ENCODE assay signal across 8 cellular contexts in the genomic region with DNA sequence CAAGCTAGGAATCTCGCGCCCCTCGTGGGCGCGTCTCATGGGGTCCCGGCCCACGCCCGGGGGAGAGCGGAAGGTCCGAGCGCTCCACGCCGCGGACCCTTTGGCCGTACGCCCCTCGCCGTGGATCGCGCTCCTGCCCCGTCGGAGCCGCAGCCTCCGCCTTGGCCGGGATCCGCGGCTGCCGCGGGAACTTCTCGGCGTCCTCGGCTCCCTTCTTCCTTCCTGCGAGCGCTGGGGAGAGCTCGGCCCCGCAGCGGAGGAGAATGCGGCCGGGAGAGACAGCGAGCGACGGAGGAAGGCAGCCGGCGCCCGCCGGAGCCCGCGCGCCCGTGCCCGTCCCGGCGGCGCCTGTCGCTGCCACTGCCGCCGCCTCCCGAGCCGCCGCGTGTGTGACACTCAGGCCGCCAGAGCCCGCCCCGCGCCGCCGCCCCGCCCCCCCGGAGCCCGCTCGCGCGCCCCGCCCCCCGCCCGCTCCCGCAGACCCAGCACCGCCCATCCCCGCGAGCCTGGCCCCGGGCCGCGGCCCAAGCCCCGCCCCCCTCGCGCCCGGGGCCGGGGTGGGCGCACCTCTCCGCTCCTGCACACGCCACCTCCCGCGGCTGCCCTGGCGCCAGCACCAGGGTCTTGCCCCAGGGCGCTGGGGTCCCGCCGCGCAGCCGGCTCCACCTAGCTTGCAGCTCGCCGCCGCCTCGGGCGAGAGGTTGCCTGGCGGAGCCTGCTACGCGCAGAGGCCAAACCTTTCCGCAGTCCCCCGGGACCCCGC. TPM values are rescaled to one million over a fixed set of nuclear protein-coding genes. Genes with fewer than 3 reads are reported as not detected.
DNase-seq lines count a peak whose midpoint lies in the region; ATAC-seq and TF ChIP-seq lines count a peak whose summit lies in the region.

A gene with protein sequence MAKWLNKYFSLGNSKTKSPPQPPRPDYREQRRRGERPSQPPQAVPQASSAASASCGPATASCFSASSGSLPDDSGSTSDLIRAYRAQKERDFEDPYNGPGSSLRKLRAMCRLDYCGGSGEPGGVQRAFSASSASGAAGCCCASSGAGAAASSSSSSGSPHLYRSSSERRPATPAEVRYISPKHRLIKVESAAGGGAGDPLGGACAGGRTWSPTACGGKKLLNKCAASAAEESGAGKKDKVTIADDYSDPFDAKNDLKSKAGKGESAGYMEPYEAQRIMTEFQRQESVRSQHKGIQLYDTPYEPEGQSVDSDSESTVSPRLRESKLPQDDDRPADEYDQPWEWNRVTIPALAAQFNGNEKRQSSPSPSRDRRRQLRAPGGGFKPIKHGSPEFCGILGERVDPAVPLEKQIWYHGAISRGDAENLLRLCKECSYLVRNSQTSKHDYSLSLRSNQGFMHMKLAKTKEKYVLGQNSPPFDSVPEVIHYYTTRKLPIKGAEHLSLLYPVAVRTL (minus strand): TSS at position 362 of the 763 bp plus-strand sequence. CDS start 582 bp downstream, outside the sequence.

- peak within 1 kb of the TSS; percentile 98 for H2AFZ ChIP-seq in KMS-11 (ENCODE audit: low read depth)
- H2AFZ ChIP-seq in trophoblast cell (ENCODE audit: insufficient read depth, low read length, poor library complexity): peak within 1 kb of the TSS; percentile 52

- H3K27me3 ChIP-seq in KMS-11 (ENCODE audit: insufficient read depth, low read depth) (no peaks in the 10 kb centered on the region), trophoblast cell (ENCODE audit: insufficient read depth, low read length) (no peaks in the 10 kb centered on the region), tibial nerve (no peaks in the 10 kb centered on the region)

- H2BK120ac ChIP-seq in trophoblast cell (ENCODE audit: insufficient read depth, low read length, poor library complexity): peak within 1 kb of the TSS; percentile 80

- H3K9me3 Mint-ChIP-seq in activated naive CD8-positive, alpha-beta T cell treated with anti-CD3 and anti-CD28 coated beads for 36 hours: no peaks in the 10 kb centered on the region

- no peak within 1 kb of the TSS for H3K27ac Mint-ChIP-seq in activated naive CD8-positive, alpha-beta T cell treated with anti-CD3 and anti-CD28 coated beads for 36 hours

- H4K91ac ChIP-seq in trophoblast cell (ENCODE audit: low read depth, low read length): peak within 1 kb of the TSS; percentile 93

- H3K23ac ChIP-seq in trophoblast cell (ENCODE audit: low read length): peak within 1 kb of the TSS; percentile 41

- peak; percentile 85 to 87 for TF ChIP-seq POLR2A in tibial nerve (IDR thresholded peaks at IDR 0.05)

- H4K12ac ChIP-seq in trophoblast cell (ENCODE audit: low read depth, low read length): peak within 1 kb of the TSS; percentile 0

- TF ChIP-seq CTCF in KMS-11 (conservative IDR thresholded peaks at IDR 0.05; ENCODE audit: low read depth, low read length): no peak
- TF ChIP-seq CTCF in tibial nerve (IDR thresholded peaks at IDR 0.05): peak in 4 of 5 experiments; percentile 12 to 84 (median 46)

- peak; percentile 47 for ATAC-seq in GM21717 (IDR thresholded peaks at IDR 0.05; ENCODE audit: unreplicated experiment)

- peak within 1 kb of the TSS; percentile 68 for H4K8ac ChIP-seq in trophoblast cell (ENCODE audit: low read depth, low read length)

- no CpG with 5 or more reads among the region's 110 CpGs for WGBS in trophoblast cell (ENCODE audit: extremely low coverage, insufficient coverage, insufficient read length)
- WGBS in tibial nerve, 2 donors: 0% methylated on average over 9 to 31 of the region's 110 CpGs

- H3K4ac ChIP-seq in trophoblast cell (ENCODE audit: low read depth, low read length): peak within 1 kb of the TSS; percentile 97

- peaks cover 22% of the 10 kb centered on the region for H3K4me1 Mint-ChIP-seq in activated naive CD8-positive, alpha-beta T cell treated with anti-CD3 and anti-CD28 coated beads for 36 hours

- H3K79me1 ChIP-seq in trophoblast cell (ENCODE audit: low read length): peaks cover 26% of the 10 kb centered on the region

- H3K79me2 ChIP-seq in KMS-11 (ENCODE audit: insufficient read depth, low read depth) (no peaks in the 10 kb centered on the region), trophoblast cell (ENCODE audit: control insufficient read depth, insufficient read depth, low read length, poor library complexity) (peaks cover 43% of the 10 kb centered on the region)

- H3K36me3 Mint-ChIP-seq in activated naive CD8-positive, alpha-beta T cell treated with anti-CD3 and anti-CD28 coated beads for 36 hours: no peaks in the 10 kb centered on the region

- peak within 1 kb of the TSS; percentile 66 for H2AK5ac ChIP-seq in trophoblast cell (ENCODE audit: low read length)

- H4K20me1 ChIP-seq in KMS-11 (ENCODE audit: insufficient read depth): no peaks in the 10 kb centered on the region

- H3K36me3 ChIP-seq in KMS-11 (ENCODE audit: insufficient read depth): no peaks in the 10 kb centered on the region
- peaks cover 4 to 9% of the 10 kb centered on the region in 2 experiments for H3K36me3 ChIP-seq in trophoblast cell (ENCODE audit: control insufficient read depth in 1 of 2, insufficient read depth in 2 of 2, low read length in 2 of 2)
- no peaks in the 10 kb centered on the region for H3K36me3 ChIP-seq in tibial nerve

- H2BK12ac ChIP-seq in trophoblast cell (ENCODE audit: low read length): peak within 1 kb of the TSS; percentile 78

- H3K18ac ChIP-seq in trophoblast cell (ENCODE audit: low read length): peak within 1 kb of the TSS; percentile 98

- H3K4me3 ChIP-seq in KMS-11 (IDR thresholded peaks at IDR 0.05; ENCODE audit: insufficient read depth, low read depth, low read length): no peak within 1 kb of the TSS
- peak within 1 kb of the TSS; percentile 94 for H3K4me3 ChIP-seq in trophoblast cell (ENCODE audit: low read depth, low read length)
- peak within 1 kb of the TSS; percentile 90 to 96 (median 94) for H3K4me3 ChIP-seq in tibial nerve

- H3K9ac ChIP-seq in KMS-11 (peak within 1 kb of the TSS; percentile 74), trophoblast cell (ENCODE audit: low read length) (peak within 1 kb of the TSS; percentile 87)

- peaks cover 12% of the 10 kb centered on the region for H3K27me3 Mint-ChIP-seq in activated naive CD8-positive, alpha-beta T cell treated with anti-CD3 and anti-CD28 coated beads for 36 hours

- H2BK5ac ChIP-seq in trophoblast cell (ENCODE audit: low read depth, low read length, poor library complexity): peak within 1 kb of the TSS; percentile 86

- intact Hi-C loops in cardiac septum (cut with DNase I): loop anchor here (5.0 to 10.0 kb wide), 2 partner anchors 52 to 264 kb away; a partner anchor contains a TSS

- peak in 1 of 2 donors; percentile 36 for TF ChIP-seq EP300 in tibial nerve (IDR thresholded peaks at IDR 0.05)

- H3K14ac ChIP-seq in trophoblast cell (ENCODE audit: low read length): peak within 1 kb of the TSS; percentile 98

- DNase-seq in DMS53 (lab: John Stamatoyannopoulos, UW) (peak; percentile 86), SKM-1 treated with dmso at 0.1 percent for 144 hours (lab: John Stamatoyannopoulos, UW; ENCODE audit: unreplicated experiment) (peak; percentile 49), cardiac septum (ENCODE audit: low spot score) (peak; percentile 95), trophoblast cell (peak; percentile 87 to 89), tibial nerve (ENCODE audit: low spot score in 2 of 2) (peak; percentile 56 to 66)
- DNase-seq in activated naive CD8-positive, alpha-beta T cell treated with anti-CD3 and anti-CD28 coated beads for 36 hours: peak; percentile 79

- peak within 1 kb of the TSS; percentile 63 for H3K27ac ChIP-seq in KMS-11
- peak within 1 kb of the TSS; percentile 95 for H3K27ac ChIP-seq in trophoblast cell (ENCODE audit: low read depth, low read length)
- peak within 1 kb of the TSS; percentile 74 to 94 (median 90) for H3K27ac ChIP-seq in tibial nerve

- H3K9me3 ChIP-seq in trophoblast cell (ENCODE audit: insufficient read depth, low read depth, low read length): peaks cover 3% of the 10 kb centered on the region
- H3K9me3 ChIP-seq in tibial nerve: no peaks in the 10 kb centered on the region

- H3K4me1 ChIP-seq in KMS-11 (ENCODE audit: low read depth, poor library complexity, severe bottlenecking): peaks cover 46% of the 10 kb centered on the region
- H3K4me1 ChIP-seq in trophoblast cell (ENCODE audit: control insufficient read depth in 1 of 2, insufficient read depth in 2 of 2, low read length in 2 of 2): peaks cover 21 to 34% of the 10 kb centered on the region in 2 experiments
- H3K4me1 ChIP-seq in tibial nerve: peaks cover 0 to 54% (median 20%) of the 10 kb centered on the region in 4 donors

- peak within 1 kb of the TSS; percentile 70 for H3K4me3 Mint-ChIP-seq in activated naive CD8-positive, alpha-beta T cell treated with anti-CD3 and anti-CD28 coated beads for 36 hours

- H3K4me2 ChIP-seq in KMS-11: peak within 1 kb of the TSS; percentile 60
- peak within 1 kb of the TSS; percentile 69 for H3K4me2 ChIP-seq in trophoblast cell (ENCODE audit: low read length)

RNA-seq across cellular contexts. Expression of the gene that starts here (rescaled TPM):
- 1 to 10 TPM; 1.2 to 1.8 TPM for total RNA-seq in activated naive CD8-positive, alpha-beta T cell treated with anti-CD3 and anti-CD28 coated beads for 36 hours
- 39.0 TPM for total RNA-seq in cardiac septum
- 21.8 and 22.1 TPM in 2 replicates for polyA plus RNA-seq in trophoblast cell (2013)
- total RNA-seq in tibial nerve: 10 to 100 TPM in 2 of 4 donors, 1 to 10 TPM in 2; 6.3 to 15.9 (median 11.6) TPM
